Comparison of ENCODE assay signal across 3 cellular contexts in the genomic region with DNA sequence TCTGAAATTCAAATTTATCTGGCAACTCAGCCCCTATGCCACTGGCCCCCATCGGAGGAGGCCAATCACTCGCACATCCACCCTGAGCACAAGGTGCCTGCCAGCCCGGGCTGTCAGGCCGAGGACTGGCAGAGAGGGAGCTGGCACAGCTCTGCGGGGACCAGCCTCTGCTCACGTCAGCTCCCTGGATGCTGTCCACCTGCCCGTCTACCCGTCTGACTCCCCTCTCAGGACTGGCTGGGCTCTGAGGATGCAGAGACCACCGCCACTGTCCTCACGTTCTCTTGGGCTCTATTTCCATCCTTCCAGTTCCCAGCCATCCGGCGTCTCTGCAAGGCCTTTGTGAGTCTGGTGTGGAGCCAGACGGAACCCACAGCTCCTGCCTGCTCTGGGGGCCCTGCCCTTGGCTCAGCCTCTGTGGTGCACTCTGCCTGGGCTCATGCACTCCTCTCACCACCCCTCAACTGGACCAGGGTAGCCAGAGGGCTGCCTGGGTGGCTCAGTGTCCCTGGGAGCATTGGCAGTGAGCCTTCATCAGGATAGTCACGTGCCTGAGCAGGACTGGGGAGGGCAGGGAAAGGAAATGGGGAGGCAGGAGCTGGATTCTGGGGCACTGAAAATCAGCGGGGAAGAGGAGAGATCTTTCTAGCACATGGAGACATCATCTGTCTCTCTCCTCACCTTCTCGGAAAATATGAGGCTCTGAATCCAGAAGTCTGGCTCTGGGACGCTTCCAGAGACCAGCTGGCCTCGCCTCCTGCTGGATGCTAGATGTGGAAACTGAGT.
A peak's percentile ranks its signal among the peaks of the same experiment; 100 is the strongest.
TF ChIP-seq lines count a peak whose summit lies in the region.

No MANE protein-coding gene starts in this region.

TF ChIP-seq in SK-N-SH, 30 proteins besides CTCF, POLR2A, EP300 and RAD21:
- TF ChIP-seq, protein P1, sequence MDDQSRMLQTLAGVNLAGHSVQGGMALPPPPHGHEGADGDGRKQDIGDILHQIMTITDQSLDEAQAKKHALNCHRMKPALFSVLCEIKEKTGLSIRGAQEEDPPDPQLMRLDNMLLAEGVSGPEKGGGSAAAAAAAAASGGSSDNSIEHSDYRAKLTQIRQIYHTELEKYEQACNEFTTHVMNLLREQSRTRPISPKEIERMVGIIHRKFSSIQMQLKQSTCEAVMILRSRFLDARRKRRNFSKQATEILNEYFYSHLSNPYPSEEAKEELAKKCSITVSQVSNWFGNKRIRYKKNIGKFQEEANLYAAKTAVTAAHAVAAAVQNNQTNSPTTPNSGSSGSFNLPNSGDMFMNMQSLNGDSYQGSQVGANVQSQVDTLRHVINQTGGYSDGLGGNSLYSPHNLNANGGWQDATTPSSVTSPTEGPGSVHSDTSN (IDR thresholded peaks at IDR 0.05) = no peak
- TF ChIP-seq POLR2AphosphoS5 (IDR thresholded peaks at IDR 0.05; ENCODE audit: low read depth, low read length) (no peak), NFIC (IDR thresholded peaks at IDR 0.05; ENCODE audit: borderline replicate concordance) (no peak), SMC3 (IDR thresholded peaks at IDR 0.05; ENCODE audit: low read depth, low read length) (no peak), TCF12 (IDR thresholded peaks at IDR 0.05) (no peak), MEF2A (IDR thresholded peaks at IDR 0.05; ENCODE audit: borderline replicate concordance, low read depth) (no peak), FOSL2 (IDR thresholded peaks at IDR 0.05; ENCODE audit: borderline replicate concordance, low read depth) (no peak), ELF1 (IDR thresholded peaks at IDR 0.05) (no peak), SIN3A (IDR thresholded peaks at IDR 0.05; ENCODE audit: borderline replicate concordance, low read depth, low read length) (no peak), RXRA (IDR thresholded peaks at IDR 0.05; ENCODE audit: borderline replicate concordance, low read depth) (no peak), RFX5 (IDR thresholded peaks at IDR 0.05; ENCODE audit: low read length) (no peak)
- TF ChIP-seq, protein P2, sequence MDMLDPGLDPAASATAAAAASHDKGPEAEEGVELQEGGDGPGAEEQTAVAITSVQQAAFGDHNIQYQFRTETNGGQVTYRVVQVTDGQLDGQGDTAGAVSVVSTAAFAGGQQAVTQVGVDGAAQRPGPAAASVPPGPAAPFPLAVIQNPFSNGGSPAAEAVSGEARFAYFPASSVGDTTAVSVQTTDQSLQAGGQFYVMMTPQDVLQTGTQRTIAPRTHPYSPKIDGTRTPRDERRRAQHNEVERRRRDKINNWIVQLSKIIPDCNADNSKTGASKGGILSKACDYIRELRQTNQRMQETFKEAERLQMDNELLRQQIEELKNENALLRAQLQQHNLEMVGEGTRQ (IDR thresholded peaks at IDR 0.05; ENCODE audit: borderline replicate concordance, low read depth, low read length) = no peak
- TF ChIP-seq, protein P3, sequence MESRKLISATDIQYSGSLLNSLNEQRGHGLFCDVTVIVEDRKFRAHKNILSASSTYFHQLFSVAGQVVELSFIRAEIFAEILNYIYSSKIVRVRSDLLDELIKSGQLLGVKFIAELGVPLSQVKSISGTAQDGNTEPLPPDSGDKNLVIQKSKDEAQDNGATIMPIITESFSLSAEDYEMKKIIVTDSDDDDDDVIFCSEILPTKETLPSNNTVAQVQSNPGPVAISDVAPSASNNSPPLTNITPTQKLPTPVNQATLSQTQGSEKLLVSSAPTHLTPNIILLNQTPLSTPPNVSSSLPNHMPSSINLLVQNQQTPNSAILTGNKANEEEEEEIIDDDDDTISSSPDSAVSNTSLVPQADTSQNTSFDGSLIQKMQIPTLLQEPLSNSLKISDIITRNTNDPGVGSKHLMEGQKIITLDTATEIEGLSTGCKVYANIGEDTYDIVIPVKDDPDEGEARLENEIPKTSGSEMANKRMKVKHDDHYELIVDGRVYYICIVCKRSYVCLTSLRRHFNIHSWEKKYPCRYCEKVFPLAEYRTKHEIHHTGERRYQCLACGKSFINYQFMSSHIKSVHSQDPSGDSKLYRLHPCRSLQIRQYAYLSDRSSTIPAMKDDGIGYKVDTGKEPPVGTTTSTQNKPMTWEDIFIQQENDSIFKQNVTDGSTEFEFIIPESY (IDR thresholded peaks at IDR 0.05; ENCODE audit: borderline replicate concordance, low read depth) = no peak

TF ChIP-seq in SK-N-SH treated with all-trans-retinoic acid at 6 μM for 48 hours, 23 proteins besides CTCF, POLR2A, EP300 and RAD21:
- no peak for TF ChIP-seq ZFP30 (CRISPR knock-in tag; IDR thresholded peaks at IDR 0.05)
- TF ChIP-seq, protein P4, sequence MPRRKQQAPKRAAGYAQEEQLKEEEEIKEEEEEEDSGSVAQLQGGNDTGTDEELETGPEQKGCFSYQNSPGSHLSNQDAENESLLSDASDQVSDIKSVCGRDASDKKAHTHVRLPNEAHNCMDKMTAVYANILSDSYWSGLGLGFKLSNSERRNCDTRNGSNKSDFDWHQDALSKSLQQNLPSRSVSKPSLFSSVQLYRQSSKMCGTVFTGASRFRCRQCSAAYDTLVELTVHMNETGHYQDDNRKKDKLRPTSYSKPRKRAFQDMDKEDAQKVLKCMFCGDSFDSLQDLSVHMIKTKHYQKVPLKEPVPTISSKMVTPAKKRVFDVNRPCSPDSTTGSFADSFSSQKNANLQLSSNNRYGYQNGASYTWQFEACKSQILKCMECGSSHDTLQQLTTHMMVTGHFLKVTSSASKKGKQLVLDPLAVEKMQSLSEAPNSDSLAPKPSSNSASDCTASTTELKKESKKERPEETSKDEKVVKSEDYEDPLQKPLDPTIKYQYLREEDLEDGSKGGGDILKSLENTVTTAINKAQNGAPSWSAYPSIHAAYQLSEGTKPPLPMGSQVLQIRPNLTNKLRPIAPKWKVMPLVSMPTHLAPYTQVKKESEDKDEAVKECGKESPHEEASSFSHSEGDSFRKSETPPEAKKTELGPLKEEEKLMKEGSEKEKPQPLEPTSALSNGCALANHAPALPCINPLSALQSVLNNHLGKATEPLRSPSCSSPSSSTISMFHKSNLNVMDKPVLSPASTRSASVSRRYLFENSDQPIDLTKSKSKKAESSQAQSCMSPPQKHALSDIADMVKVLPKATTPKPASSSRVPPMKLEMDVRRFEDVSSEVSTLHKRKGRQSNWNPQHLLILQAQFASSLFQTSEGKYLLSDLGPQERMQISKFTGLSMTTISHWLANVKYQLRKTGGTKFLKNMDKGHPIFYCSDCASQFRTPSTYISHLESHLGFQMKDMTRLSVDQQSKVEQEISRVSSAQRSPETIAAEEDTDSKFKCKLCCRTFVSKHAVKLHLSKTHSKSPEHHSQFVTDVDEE (CRISPR knock-in tag; IDR thresholded peaks at IDR 0.05) = no peak
- TF ChIP-seq BACH2 (CRISPR knock-in tag; IDR thresholded peaks at IDR 0.05; ENCODE audit: borderline replicate concordance) = no peak
- TF ChIP-seq, protein P5, sequence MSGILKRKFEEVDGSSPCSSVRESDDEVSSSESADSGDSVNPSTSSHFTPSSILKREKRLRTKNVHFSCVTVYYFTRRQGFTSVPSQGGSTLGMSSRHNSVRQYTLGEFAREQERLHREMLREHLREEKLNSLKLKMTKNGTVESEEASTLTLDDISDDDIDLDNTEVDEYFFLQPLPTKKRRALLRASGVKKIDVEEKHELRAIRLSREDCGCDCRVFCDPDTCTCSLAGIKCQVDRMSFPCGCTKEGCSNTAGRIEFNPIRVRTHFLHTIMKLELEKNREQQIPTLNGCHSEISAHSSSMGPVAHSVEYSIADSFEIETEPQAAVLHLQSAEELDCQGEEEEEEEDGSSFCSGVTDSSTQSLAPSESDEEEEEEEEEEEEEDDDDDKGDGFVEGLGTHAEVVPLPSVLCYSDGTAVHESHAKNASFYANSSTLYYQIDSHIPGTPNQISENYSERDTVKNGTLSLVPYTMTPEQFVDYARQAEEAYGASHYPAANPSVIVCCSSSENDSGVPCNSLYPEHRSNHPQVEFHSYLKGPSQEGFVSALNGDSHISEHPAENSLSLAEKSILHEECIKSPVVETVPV (CRISPR knock-in tag; IDR thresholded peaks at IDR 0.05) = no peak
- no peak for TF ChIP-seq SNAI2 (CRISPR knock-in tag; IDR thresholded peaks at IDR 0.05)
- no peak for TF ChIP-seq ISL1 (CRISPR knock-in tag; IDR thresholded peaks at IDR 0.05)
- TF ChIP-seq RARB (CRISPR knock-in tag; IDR thresholded peaks at IDR 0.05) = no peak
- TF ChIP-seq TCF4 (CRISPR knock-in tag; IDR thresholded peaks at IDR 0.05; ENCODE audit: borderline replicate concordance) = no peak
- TF ChIP-seq ESRRG (CRISPR knock-in tag; IDR thresholded peaks at IDR 0.05) = no peak
- TF ChIP-seq CSDC2 (CRISPR knock-in tag; IDR thresholded peaks at IDR 0.05) = no peak
- TF ChIP-seq, protein P6, sequence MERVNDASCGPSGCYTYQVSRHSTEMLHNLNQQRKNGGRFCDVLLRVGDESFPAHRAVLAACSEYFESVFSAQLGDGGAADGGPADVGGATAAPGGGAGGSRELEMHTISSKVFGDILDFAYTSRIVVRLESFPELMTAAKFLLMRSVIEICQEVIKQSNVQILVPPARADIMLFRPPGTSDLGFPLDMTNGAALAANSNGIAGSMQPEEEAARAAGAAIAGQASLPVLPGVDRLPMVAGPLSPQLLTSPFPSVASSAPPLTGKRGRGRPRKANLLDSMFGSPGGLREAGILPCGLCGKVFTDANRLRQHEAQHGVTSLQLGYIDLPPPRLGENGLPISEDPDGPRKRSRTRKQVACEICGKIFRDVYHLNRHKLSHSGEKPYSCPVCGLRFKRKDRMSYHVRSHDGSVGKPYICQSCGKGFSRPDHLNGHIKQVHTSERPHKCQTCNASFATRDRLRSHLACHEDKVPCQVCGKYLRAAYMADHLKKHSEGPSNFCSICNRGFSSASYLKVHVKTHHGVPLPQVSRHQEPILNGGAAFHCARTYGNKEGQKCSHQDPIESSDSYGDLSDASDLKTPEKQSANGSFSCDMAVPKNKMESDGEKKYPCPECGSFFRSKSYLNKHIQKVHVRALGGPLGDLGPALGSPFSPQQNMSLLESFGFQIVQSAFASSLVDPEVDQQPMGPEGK (CRISPR knock-in tag; IDR thresholded peaks at IDR 0.05; ENCODE audit: borderline replicate concordance) = no peak
- TF ChIP-seq ZFP3 (CRISPR knock-in tag; IDR thresholded peaks at IDR 0.05) = no peak

TF ChIP-seq in K562, 482 proteins besides CTCF, POLR2A, EP300 and RAD21:
- TF ChIP-seq KLF13 (tag; IDR thresholded peaks at IDR 0.05; ENCODE audit: borderline replicate concordance, low read depth) = no peak
- no peak for TF ChIP-seq ZC3H11A (IDR thresholded peaks at IDR 0.05; ENCODE audit: low read depth, low read length)
- TF ChIP-seq, protein P7, sequence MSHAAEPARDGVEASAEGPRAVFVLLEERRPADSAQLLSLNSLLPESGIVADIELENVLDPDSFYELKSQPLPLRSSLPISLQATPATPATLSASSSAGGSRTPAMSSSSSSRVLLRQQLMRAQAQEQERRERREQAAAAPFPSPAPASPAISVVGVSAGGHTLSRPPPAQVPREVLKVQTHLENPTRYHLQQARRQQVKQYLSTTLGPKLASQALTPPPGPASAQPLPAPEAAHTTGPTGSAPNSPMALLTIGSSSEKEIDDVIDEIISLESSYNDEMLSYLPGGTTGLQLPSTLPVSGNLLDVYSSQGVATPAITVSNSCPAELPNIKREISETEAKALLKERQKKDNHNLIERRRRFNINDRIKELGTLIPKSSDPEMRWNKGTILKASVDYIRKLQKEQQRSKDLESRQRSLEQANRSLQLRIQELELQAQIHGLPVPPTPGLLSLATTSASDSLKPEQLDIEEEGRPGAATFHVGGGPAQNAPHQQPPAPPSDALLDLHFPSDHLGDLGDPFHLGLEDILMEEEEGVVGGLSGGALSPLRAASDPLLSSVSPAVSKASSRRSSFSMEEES (CRISPR knock-in tag; IDR thresholded peaks at IDR 0.05) = 0 out of 2 replicates have a peak, but pooled peaks have one; percentile 6
- no peak for TF ChIP-seq ZNF3 (CRISPR knock-in tag; IDR thresholded peaks at IDR 0.05)
- TF ChIP-seq ZNF324 (CRISPR knock-in tag; IDR thresholded peaks at IDR 0.05) = no peak
- TF ChIP-seq, protein P8, sequence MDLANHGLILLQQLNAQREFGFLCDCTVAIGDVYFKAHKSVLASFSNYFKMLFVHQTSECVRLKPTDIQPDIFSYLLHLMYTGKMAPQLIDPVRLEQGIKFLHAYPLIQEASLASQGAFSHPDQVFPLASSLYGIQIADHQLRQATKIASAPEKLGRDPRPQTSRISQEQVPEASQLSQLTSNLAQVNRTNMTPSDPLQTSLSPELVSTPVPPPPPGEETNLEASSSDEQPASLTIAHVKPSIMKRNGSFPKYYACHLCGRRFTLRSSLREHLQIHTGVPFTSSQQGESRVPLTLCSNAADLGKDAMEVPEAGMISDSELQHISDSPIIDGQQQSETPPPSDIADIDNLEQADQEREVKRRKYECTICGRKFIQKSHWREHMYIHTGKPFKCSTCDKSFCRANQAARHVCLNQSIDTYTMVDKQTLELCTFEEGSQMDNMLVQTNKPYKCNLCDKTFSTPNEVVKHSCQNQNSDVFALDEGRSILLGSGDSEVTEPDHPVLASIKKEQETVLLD (IDR thresholded peaks at IDR 0.05) = no peak
- TF ChIP-seq STAT5B (CRISPR knock-in tag; IDR thresholded peaks at IDR 0.05) = no peak
TF ChIP-seq in K562: peak in this region for 1.
